Comparison of ENCODE assay signal across 17 cellular contexts in the genomic region with DNA sequence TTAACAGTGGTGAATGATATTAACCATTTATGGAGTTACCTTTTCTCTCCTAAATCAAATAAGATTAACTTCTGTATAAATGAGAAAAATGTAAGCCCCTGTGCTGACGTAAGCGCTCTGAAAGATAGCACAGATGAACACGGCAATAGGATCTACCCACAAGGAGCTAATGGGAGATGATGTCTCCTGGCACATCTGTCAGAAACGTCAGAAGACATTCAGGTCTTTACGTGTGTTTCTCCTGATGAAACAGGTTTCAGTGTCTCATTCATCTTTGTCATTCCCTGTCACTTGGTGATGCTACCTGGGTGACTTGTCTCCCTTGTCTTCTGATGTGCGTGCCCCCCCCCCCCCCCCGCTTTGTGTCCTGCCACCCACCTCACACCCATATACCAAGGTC.
A peak's percentile ranks its signal among the peaks of the same experiment; 100 is the strongest.
DNase-seq lines count a peak whose midpoint lies in the region; ATAC-seq and TF ChIP-seq lines count a peak whose summit lies in the region.
"Had no signal": no experiment of that assay in that cellular context is flagged by ENCODE, and none has a peak within 500 bp of the region (broad histone marks: within the 10 kb centered on the region; RNA-seq: fewer than 3 reads in every experiment).

No MANE protein-coding gene starts in this region.

- H3K36me3 ChIP-seq in BLaER1: peaks cover 74% of the 10 kb centered on the region
- H3K36me3 ChIP-seq in GM23338 (ENCODE audit: insufficient read depth): peaks cover 28% of the 10 kb centered on the region
- peaks cover 0 to 20% of the 10 kb centered on the region in 2 donors for H3K36me3 ChIP-seq in gastroesophageal sphincter
- peaks cover 6 to 12% (median 11%) of the 10 kb centered on the region in 3 donors for H3K36me3 ChIP-seq in skeletal muscle tissue (ENCODE audit: control insufficient read depth in 3 of 3, insufficient read depth in 3 of 3, low read length in 3 of 3)

- no peaks in the 10 kb centered on the region for H3K9me3 Mint-ChIP-seq in GM23338
- H3K9me3 Mint-ChIP-seq: CD4-positive, alpha-beta memory T cell; H9; IgD-negative memory B cell had no signal

- WGBS in gastroesophageal sphincter (ENCODE audit: low coverage in 1 of 2), 2 donors: 66% methylated on average over 7 of the region's 7 CpGs; no CpG with 5 or more reads in 1 of the 2 donors
- WGBS in lower leg skin, 2 donors: 74 to 79% methylated on average over 7 of the region's 7 CpGs

- no peak for TF ChIP-seq EP300 in gastroesophageal sphincter (IDR thresholded peaks at IDR 0.05)

- H2AFZ ChIP-seq in GM23338: no peak overlapping the region

- H4K20me1 ChIP-seq in BLaER1: peaks cover 81% of the 10 kb centered on the region
- peaks cover 93% of the 10 kb centered on the region for H4K20me1 ChIP-seq in GM23338 (replicated peaks; ENCODE audit: insufficient read depth)

- peaks cover 66% of the 10 kb centered on the region for H3K4me1 ChIP-seq in BLaER1
- H3K4me1 ChIP-seq in GM23338 (ENCODE audit: insufficient read depth): peaks cover 59% of the 10 kb centered on the region
- peaks cover 8 to 51% (median 12%) of the 10 kb centered on the region in 3 donors for H3K4me1 ChIP-seq in gastroesophageal sphincter
- peaks cover 39 to 43% (median 41%) of the 10 kb centered on the region in 3 donors for H3K4me1 ChIP-seq in skeletal muscle tissue (ENCODE audit: control insufficient read depth in 3 of 3, insufficient read depth in 3 of 3, low read length in 3 of 3)

- ATAC-seq in GM23338: no peak
- no peak for ATAC-seq in gastroesophageal sphincter
- ATAC-seq in HG03378 (IDR thresholded peaks at IDR 0.05; ENCODE audit: unreplicated experiment): no peak

- TF ChIP-seq POLR2A in gastroesophageal sphincter (IDR thresholded peaks at IDR 0.05) (no peak), lower leg skin (IDR thresholded peaks at IDR 0.05) (no peak)

- H3K9me2 ChIP-seq in GM23338 (ENCODE audit: insufficient read depth): no peaks in the 10 kb centered on the region

- H3K27ac Mint-ChIP-seq in GM23338: no peak overlapping the region
- H3K27ac Mint-ChIP-seq: IgD-negative memory B cell had no signal

- TF ChIP-seq CTCF in GM23338 (conservative IDR thresholded peaks at IDR 0.05; ENCODE audit: low read depth in 2 of 2) (no peak), gastroesophageal sphincter (IDR thresholded peaks at IDR 0.05) (no peak), lower leg skin (IDR thresholded peaks at IDR 0.05) (no peak), coronary artery (IDR thresholded peaks at IDR 0.05) (no peak)

- no peak overlapping the region for H3K9ac ChIP-seq in BLaER1
- H3K9ac ChIP-seq in skeletal muscle tissue (ENCODE audit: low read depth in 1 of 3, low read length in 3 of 3): no peak overlapping the region

- DNase-seq in GM23338 (ENCODE audit: low spot score) (no peak), NCI-H1417 (lab: John Stamatoyannopoulos, UW) (no peak), lower leg skin (ENCODE audit: low spot score in 2 of 2) (no peak), coronary artery (ENCODE audit: low spot score) (no peak)
- DNase-seq: ACHN; CD4-positive, alpha-beta memory T cell; H9; Kasumi-1; MM.1S; NCI-H187 treated with DMSO at 0.1 percent for 48 hours; NCI-H69; NK-92 treated with Interleukin-12 subunit alpha and Interleukin-12 subunit beta, amount 100 ng/mL, for 24 hours had no signal

- H3K27ac ChIP-seq in BLaER1: no peak overlapping the region
- H3K27ac ChIP-seq in GM23338 (ENCODE audit: low read depth): 0 out of 2 replicates have a peak overlapping the region, but pooled peaks have one; percentile 68
- H3K27ac ChIP-seq in gastroesophageal sphincter: peak overlapping the region in 3 of 4 donors; percentile 22 to 60 (median 48)
- H3K27ac ChIP-seq in skeletal muscle tissue (ENCODE audit: low read depth, low read length): peak overlapping the region; percentile 21
- H3K27ac ChIP-seq in coronary artery: peak overlapping the region in 1 of 2 donors; percentile 5

- H3K79me2 ChIP-seq in GM23338 (replicated peaks; ENCODE audit: insufficient read depth): peaks cover 98% of the 10 kb centered on the region

- H3K4me1 Mint-ChIP-seq in GM23338: peaks cover 66% of the 10 kb centered on the region

- no peaks in the 10 kb centered on the region for H3K9me3 ChIP-seq in BLaER1
- H3K9me3 ChIP-seq in gastroesophageal sphincter: no peaks in the 10 kb centered on the region
- no peaks in the 10 kb centered on the region for H3K9me3 ChIP-seq in skeletal muscle tissue (ENCODE audit: control insufficient read depth in 3 of 3, low read length in 3 of 3)

- H3K4me3 ChIP-seq in BLaER1: no peak overlapping the region
- no peak overlapping the region for H3K4me3 ChIP-seq in GM23338
- no peak overlapping the region for H3K4me3 ChIP-seq in gastroesophageal sphincter
- H3K4me3 ChIP-seq in skeletal muscle tissue (ENCODE audit: low read length in 3 of 3): no peak overlapping the region
- H3K4me3 ChIP-seq in lower leg skin (ENCODE audit: low read depth, poor library complexity, severe bottlenecking): no peak overlapping the region
- H3K4me3 ChIP-seq in coronary artery: no peak overlapping the region

- H3K27me3 Mint-ChIP-seq in GM23338 (ENCODE audit: insufficient read depth, low read depth, poor library complexity): peaks cover 34% of the 10 kb centered on the region
- H3K27me3 Mint-ChIP-seq: CD4-positive, alpha-beta memory T cell; IgD-negative memory B cell had no signal

- H3K36me3 Mint-ChIP-seq in GM23338 (ENCODE audit: low read depth): peaks cover 56% of the 10 kb centered on the region

- no peak overlapping the region for H3K4me3 Mint-ChIP-seq in GM23338
- H3K4me3 Mint-ChIP-seq: CD4-positive, alpha-beta memory T cell; H9; IgD-negative memory B cell had no signal

- intact Hi-C loops in lower leg skin (cut with DNase I; ENCODE audit: low total_unique reads): no loop called here

- peaks cover 14% of the 10 kb centered on the region; the same call in 1 of the 2 replicates for H3F3A ChIP-seq in GM23338 (replicated peaks; ENCODE audit: low read depth)

- H3K4me2 ChIP-seq in BLaER1: peak overlapping the region; percentile 72; the same call in 1 of the 2 replicates
- no peak overlapping the region for H3K4me2 ChIP-seq in GM23338

- H3K27me3 ChIP-seq in BLaER1: no peaks in the 10 kb centered on the region
- H3K27me3 ChIP-seq in GM23338 (ENCODE audit: insufficient read depth): no peaks in the 10 kb centered on the region
- H3K27me3 ChIP-seq in gastroesophageal sphincter: no peaks in the 10 kb centered on the region
- no peaks in the 10 kb centered on the region for H3K27me3 ChIP-seq in skeletal muscle tissue (ENCODE audit: control insufficient read depth in 3 of 3, insufficient read depth in 3 of 3, low read length in 3 of 3)

TF ChIP-seq in GM23338, 12 proteins besides CTCF, POLR2A, EP300 and RAD21 (continues in another document):
- TF ChIP-seq ZNF114 (CRISPR knock-in tag; IDR thresholded peaks at IDR 0.05): no peak
- TF ChIP-seq JUNB (IDR thresholded peaks at IDR 0.05; ENCODE audit: unreplicated experiment): no peak
- TF ChIP-seq STAT1 (IDR thresholded peaks at IDR 0.05; ENCODE audit: unreplicated experiment): no peak
- TF ChIP-seq POLR2AphosphoS5 (IDR thresholded peaks at IDR 0.05; ENCODE audit: low read depth): no peak
- TF ChIP-seq CREB1 (CRISPR knock-in tag; IDR thresholded peaks at IDR 0.05; ENCODE audit: low read depth): no peak
